In the genomic region with DNA sequence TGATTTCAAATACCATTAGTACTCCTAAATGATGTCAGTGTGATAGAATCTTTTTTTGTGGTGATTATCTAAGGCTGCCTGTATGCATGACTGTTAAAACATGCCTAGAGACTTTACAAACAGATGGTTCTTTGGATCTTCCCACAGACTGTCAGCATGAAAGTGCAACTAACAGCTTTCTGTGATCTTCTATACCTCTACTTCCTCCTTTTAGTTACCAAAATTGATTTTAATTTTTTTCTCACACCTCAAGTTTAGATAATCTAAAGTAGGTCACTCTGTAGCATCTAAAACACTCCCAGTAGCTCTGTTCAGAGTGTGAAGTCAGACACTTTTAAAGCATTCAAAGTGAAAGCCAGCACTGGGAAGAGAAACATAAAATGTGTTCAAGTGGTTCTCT, we compare ENCODE assay signal across 8 cellular contexts.
DNase-seq lines count a peak whose midpoint lies in the region; ATAC-seq and TF ChIP-seq lines count a peak whose summit lies in the region.

No MANE protein-coding gene starts in this region.

- no peak overlapping the region for H4K91ac ChIP-seq in H9 (ENCODE audit: insufficient read length, low read depth, low read length)

- H3K9me3 Mint-ChIP-seq in activated T-helper 2 cell treated with anti-CD3 and anti-CD28 coated beads, Interferon-gamma antibody, Interleukin-2, Interleukin-4, amounts not matched to agents 10 μg/mL and 5 μg/mL and 100 μg/mL, durations not matched to agents 14 hours and 24 hours and 36 hours: no peaks in the 10 kb centered on the region
- no peaks in the 10 kb centered on the region for H3K9me3 Mint-ChIP-seq in progenitor cell of endocrine pancreas (ENCODE audit: low read depth)
- H3K9me3 Mint-ChIP-seq in H9: no peaks in the 10 kb centered on the region

- no peak for DNase-seq in activated T-helper 2 cell treated with anti-CD3 and anti-CD28 coated beads, Interferon-gamma antibody, Interleukin-2, Interleukin-4, amounts not matched to agents 10 μg/mL and 5 μg/mL and 100 μg/mL, durations not matched to agents 14 hours and 24 hours and 36 hours (ENCODE audit: low spot score)
- no peak for DNase-seq in progenitor cell of endocrine pancreas (ENCODE audit: low spot score, unreplicated experiment)
- no peak for DNase-seq in stimulated activated CD4-positive, alpha-beta T cell treated with anti-CD3 and anti-CD28 coated beads, Interleukin-4, amount 100 ng/mL, for 24 hours
- DNase-seq in HAP-1 (ENCODE audit: low spot score in 2 of 2): no peak
- DNase-seq in H9: no peak

- no peak overlapping the region for H4K5ac ChIP-seq in H9 (ENCODE audit: insufficient read length, low read depth, low read length)

- peaks cover 39% of the 10 kb centered on the region for H3K4me1 Mint-ChIP-seq in activated T-helper 2 cell treated with anti-CD3 and anti-CD28 coated beads, Interferon-gamma antibody, Interleukin-2, Interleukin-4, amounts not matched to agents 10 μg/mL and 5 μg/mL and 100 μg/mL, durations not matched to agents 14 hours and 24 hours and 36 hours (ENCODE audit: low read depth)
- no peaks in the 10 kb centered on the region for H3K4me1 Mint-ChIP-seq in progenitor cell of endocrine pancreas (ENCODE audit: low read depth)
- H3K4me1 Mint-ChIP-seq in H9: no peaks in the 10 kb centered on the region

- H2BK15ac ChIP-seq in H9 (ENCODE audit: low read depth, low read length): no peak overlapping the region

- H3K56ac ChIP-seq in H9 (ENCODE audit: insufficient read length, low read depth, low read length): no peak overlapping the region

- no peak overlapping the region for H3K9ac ChIP-seq in BLaER1 treated with 17β-estradiol and CSF1 and Interleukin-3, amounts not matched to agents 10 nM and 100 nM
- H3K9ac ChIP-seq in H9 (ENCODE audit: extremely low read depth, insufficient read length, low read length): no peak overlapping the region

- H3K4me3 ChIP-seq in BLaER1 treated with 17β-estradiol and CSF1 and Interleukin-3, amounts not matched to agents 10 nM and 100 nM: no peak overlapping the region
- no peak overlapping the region for H3K4me3 ChIP-seq in HAP-1

- H3K27me3 ChIP-seq in BLaER1 treated with 17β-estradiol and CSF1 and Interleukin-3, amounts not matched to agents 10 nM and 100 nM: no peaks in the 10 kb centered on the region
- H3K27me3 ChIP-seq in HAP-1 (ENCODE audit: low read depth) (no peaks in the 10 kb centered on the region), H9 (ENCODE audit: insufficient read depth, low read length) (no peaks in the 10 kb centered on the region)

- H4K8ac ChIP-seq in H9 (replicated peaks; ENCODE audit: insufficient read length, low read depth, low read length): no peak overlapping the region

- no peaks in the 10 kb centered on the region for H3K36me3 Mint-ChIP-seq in activated T-helper 2 cell treated with anti-CD3 and anti-CD28 coated beads, Interferon-gamma antibody, Interleukin-2, Interleukin-4, amounts not matched to agents 10 μg/mL and 5 μg/mL and 100 μg/mL, durations not matched to agents 14 hours and 24 hours and 36 hours (ENCODE audit: low read depth)
- H3K36me3 Mint-ChIP-seq in progenitor cell of endocrine pancreas (ENCODE audit: insufficient read depth): no peaks in the 10 kb centered on the region
- no peaks in the 10 kb centered on the region for H3K36me3 Mint-ChIP-seq in H9 (ENCODE audit: insufficient read depth in 1 of 3, low read depth in 3 of 3)

- peak overlapping the region in 9 of 11 experiments; percentile 20 to 74 (median 53); a peak in 14 of 22 replicates for H3K4me2 ChIP-seq in BLaER1 treated with 17β-estradiol and CSF1 and Interleukin-3, amounts not matched to agents 10 nM and 100 nM
- H3K4me2 ChIP-seq in H9 (ENCODE audit: insufficient read depth, insufficient read length, low read length): no peak overlapping the region

- peaks cover 0 to 4% (median 0%) of the 10 kb centered on the region in 11 experiments; a peak in 1 of 22 replicates for H3K9me3 ChIP-seq in BLaER1 treated with 17β-estradiol and CSF1 and Interleukin-3, amounts not matched to agents 10 nM and 100 nM (replicated peaks in 1 of 11)
- no peaks in the 10 kb centered on the region for H3K9me3 ChIP-seq in HAP-1
- H3K9me3 ChIP-seq in H9 (ENCODE audit: control insufficient read depth, low read depth, low read length): no peaks in the 10 kb centered on the region

- H2BK20ac ChIP-seq in H9 (ENCODE audit: low read depth, low read length, poor library complexity, severe bottlenecking): no peak overlapping the region

- H2BK5ac ChIP-seq in H9 (ENCODE audit: insufficient read length, low read length): no peak overlapping the region

- H3K36me3 ChIP-seq in BLaER1 treated with 17β-estradiol and CSF1 and Interleukin-3, amounts not matched to agents 10 nM and 100 nM: no peaks in the 10 kb centered on the region
- no peaks in the 10 kb centered on the region for H3K36me3 ChIP-seq in HAP-1 (replicated peaks)

- no peak overlapping the region for H3K14ac ChIP-seq in H9 (ENCODE audit: insufficient read depth, low read length)

- no peak overlapping the region for H2AK5ac ChIP-seq in H9 (ENCODE audit: insufficient read length, low read length)

- 0 out of 22 replicates have a peak overlapping the region, but pooled peaks of 1 of the 11 experiments have one; percentile 7 for H3K27ac ChIP-seq in BLaER1 treated with 17β-estradiol and CSF1 and Interleukin-3, amounts not matched to agents 10 nM and 100 nM
- H3K27ac ChIP-seq in H9 (ENCODE audit: insufficient read length, low read depth, low read length): no peak overlapping the region

- intact Hi-C loops in activated T-helper 2 cell treated with anti-CD3 and anti-CD28 coated beads, Interferon-gamma antibody, Interleukin-2, Interleukin-4, amounts not matched to agents 10 μg/mL and 5 μg/mL and 100 μg/mL, durations not matched to agents 14 hours and 24 hours and 36 hours (cut with micrococcal nuclease): loop anchor here (1.0 to 5.0 kb wide), 13 partner anchors 9 to 979 kb away; no protein-coding TSS in a partner anchor

- H3K27me3 Mint-ChIP-seq in activated T-helper 2 cell treated with anti-CD3 and anti-CD28 coated beads, Interferon-gamma antibody, Interleukin-2, Interleukin-4, amounts not matched to agents 10 μg/mL and 5 μg/mL and 100 μg/mL, durations not matched to agents 14 hours and 24 hours and 36 hours (ENCODE audit: low read depth): peaks cover 36% of the 10 kb centered on the region
- H3K27me3 Mint-ChIP-seq in progenitor cell of endocrine pancreas: no peaks in the 10 kb centered on the region
- H3K27me3 Mint-ChIP-seq in H9 (ENCODE audit: low read depth): no peaks in the 10 kb centered on the region

- TF ChIP-seq CTCF in progenitor cell of endocrine pancreas (IDR thresholded peaks at IDR 0.05; ENCODE audit: unreplicated experiment): no peak
- TF ChIP-seq CTCF in H9 (conservative IDR thresholded peaks at IDR 0.05): no peak

- no peak overlapping the region for H3K23ac ChIP-seq in H9 (ENCODE audit: insufficient read length, low read depth, low read length)

- no peaks in the 10 kb centered on the region for H4K20me1 ChIP-seq in BLaER1 treated with 17β-estradiol and CSF1 and Interleukin-3, amounts not matched to agents 10 nM and 100 nM
- H4K20me1 ChIP-seq in H9 (ENCODE audit: control insufficient read depth, insufficient read depth, insufficient read length): no peaks in the 10 kb centered on the region

- H2BK12ac ChIP-seq in H9 (ENCODE audit: insufficient read length, low read depth, low read length): no peak overlapping the region

- H3K4me3 Mint-ChIP-seq in activated T-helper 2 cell treated with anti-CD3 and anti-CD28 coated beads, Interferon-gamma antibody, Interleukin-2, Interleukin-4, amounts not matched to agents 10 μg/mL and 5 μg/mL and 100 μg/mL, durations not matched to agents 14 hours and 24 hours and 36 hours (ENCODE audit: low read depth): no peak overlapping the region
- H3K4me3 Mint-ChIP-seq in progenitor cell of endocrine pancreas (ENCODE audit: low read depth) (no peak overlapping the region), H9 (no peak overlapping the region)

- in situ Hi-C loops in HAP-1 (cut with MboI; ENCODE audit: low sequenced_read_pairs): no loop called here

- no peak overlapping the region for H3T11ph ChIP-seq in H9 (ENCODE audit: low read length)

- no peaks in the 10 kb centered on the region for H3K79me2 ChIP-seq in H9 (ENCODE audit: insufficient read depth, low read length)

- H3K4ac ChIP-seq in H9 (ENCODE audit: low read depth, low read length): no peak overlapping the region

- H2AFZ ChIP-seq in H9 (ENCODE audit: low read length): no peak overlapping the region

- no peak overlapping the region for H3K18ac ChIP-seq in H9 (ENCODE audit: insufficient read length, low read depth, low read length)

- no peaks in the 10 kb centered on the region for H3K79me1 ChIP-seq in H9 (ENCODE audit: insufficient read depth, low read depth, low read length, poor library complexity, severe bottlenecking)

- peaks cover 8 to 26% (median 19%) of the 10 kb centered on the region in 10 experiments; a peak in 17 of 20 replicates for H3K4me1 ChIP-seq in BLaER1 treated with 17β-estradiol and CSF1 and Interleukin-3, amounts not matched to agents 10 nM and 100 nM
- H3K4me1 ChIP-seq in HAP-1: no peaks in the 10 kb centered on the region
- H3K4me1 ChIP-seq in H9 (ENCODE audit: insufficient read depth, low read length): no peaks in the 10 kb centered on the region

- no peak overlapping the region for H2BK120ac ChIP-seq in H9 (ENCODE audit: low read depth, low read length, poor library complexity, severe bottlenecking)

- H3K23me2 ChIP-seq in H9 (ENCODE audit: insufficient read length, low read depth, low read length, poor library complexity, severe bottlenecking): no peaks in the 10 kb centered on the region

- peak overlapping the region; percentile 24 for H3K27ac Mint-ChIP-seq in activated T-helper 2 cell treated with anti-CD3 and anti-CD28 coated beads, Interferon-gamma antibody, Interleukin-2, Interleukin-4, amounts not matched to agents 10 μg/mL and 5 μg/mL and 100 μg/mL, durations not matched to agents 14 hours and 24 hours and 36 hours
- no peak overlapping the region for H3K27ac Mint-ChIP-seq in progenitor cell of endocrine pancreas
- H3K27ac Mint-ChIP-seq in H9: no peak overlapping the region

- peak; percentile 93 for ATAC-seq in GM19351 (IDR thresholded peaks at IDR 0.05; ENCODE audit: unreplicated experiment)
- ATAC-seq in HG03280 (IDR thresholded peaks at IDR 0.05; ENCODE audit: unreplicated experiment): peak; percentile 97
